Comparison of ENCODE assay signal across 8 cellular contexts in genomic region chr12:115752913-115753726, GRCh38.
A peak's percentile ranks its signal among the peaks of the same experiment; 100 is the strongest.
DNase-seq lines count a peak whose midpoint lies in the region; ATAC-seq and TF ChIP-seq lines count a peak whose summit lies in the region.

No MANE protein-coding gene starts in this region.

- no peak for ATAC-seq in HG03039 (IDR thresholded peaks at IDR 0.05; ENCODE audit: unreplicated experiment)

- H3K4me3 ChIP-seq in WI38 (ENCODE audit: low read depth, low read length) (no peak overlapping the region), cardiac muscle cell (no peak overlapping the region)

- TF ChIP-seq CTCF in 22Rv1 (IDR thresholded peaks at IDR 0.05) (peak; percentile 91), GM10266 (IDR thresholded peaks at IDR 0.05; ENCODE audit: control insufficient read depth, insufficient read depth, low read depth, missing control alignments) (peak; percentile 46), WI38 (IDR thresholded peaks at IDR 0.05; ENCODE audit: low read depth, low read length) (peak; percentile 34; the same call in 1 of the 2 replicates), cardiac muscle cell (IDR thresholded peaks at IDR 0.05; ENCODE audit: low read depth, low read length) (peak; percentile 64)

- DNase-seq in GM10266 (ENCODE audit: extremely low spot score) (peak; percentile 19), NCI-H1436 treated with DMSO at 0.1 percent for 48 hours (lab: John Stamatoyannopoulos, UW) (peak; percentile 8), cardiac muscle cell (ENCODE audit: low read depth in 1 of 2, low spot score in 1 of 2) (peak; percentile 77 to 84), retina (peak; percentile 88), GOT3 (lab: John Stamatoyannopoulos, UW) (no peak)

- no peaks in the 10 kb centered on the region for H3K9me3 ChIP-seq in cardiac muscle cell (ENCODE audit: low read depth)

- H3K4me1 ChIP-seq in cardiac muscle cell (ENCODE audit: low read depth): peaks cover 14% of the 10 kb centered on the region

- H3K36me3 ChIP-seq in cardiac muscle cell: no peaks in the 10 kb centered on the region

- H3K27ac ChIP-seq in 22Rv1: peak overlapping the region; percentile 84
- no peak overlapping the region for H3K27ac ChIP-seq in cardiac muscle cell

- H3K27me3 ChIP-seq in cardiac muscle cell: peaks cover 13% of the 10 kb centered on the region

Comparison
In these comparisons a context has a peak if more than half of its experiments do, and no peak if none do; other contexts are left out.
1. CTCF ChIP-seq: peak in every context shown above with its lines; median percentile 91 in 22Rv1; 64 in cardiac muscle cell; 46 in GM10266; 34 in WI38.